In the genomic region with DNA sequence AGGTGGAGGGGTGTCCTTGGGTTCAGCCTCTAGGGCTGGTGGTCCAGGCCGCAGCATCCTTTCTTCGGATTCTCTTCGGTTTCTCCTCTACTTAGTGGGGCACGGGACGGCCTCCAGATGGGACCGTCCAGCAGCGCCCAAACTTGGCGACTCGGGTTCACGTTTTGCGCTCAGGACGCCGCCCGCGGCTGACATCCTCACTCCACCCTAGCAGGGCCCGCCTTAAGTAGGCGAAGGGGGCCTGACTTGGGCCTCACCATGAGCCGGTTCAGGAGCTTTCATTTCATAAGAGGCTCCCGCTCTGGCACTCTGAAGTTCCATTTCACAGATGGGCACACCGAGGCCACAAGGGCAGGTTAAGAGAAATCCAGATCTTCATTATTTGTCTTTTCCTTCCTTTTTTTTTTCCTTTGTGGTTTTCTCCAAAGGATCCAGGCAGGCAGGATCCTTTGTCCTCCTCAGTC, we compare ENCODE assay signal across 8 cellular contexts.
DNase-seq lines count a peak whose midpoint lies in the region; ATAC-seq and TF ChIP-seq lines count a peak whose summit lies in the region.

No MANE protein-coding gene starts in this region.

- peak overlapping the region; percentile 83 to 90 for H3K4me3 Mint-ChIP-seq in H9
- H3K4me3 Mint-ChIP-seq in activated T-helper 1 cell treated with anti-CD3 and anti-CD28 coated beads, Interleukin-12 subunit alpha, Interleukin-12 subunit beta, Interleukin-2, Interleukin-4 antibody, amounts not matched to agents 30 ng/mL and 10 ng/mL and 1 ng/mL, durations not matched to agents 14 hours and 24 hours and 36 hours = peak overlapping the region; percentile 60
- peak overlapping the region; percentile 93 for H3K4me3 Mint-ChIP-seq in type B pancreatic cell

- H3K79me2 ChIP-seq in H9 (ENCODE audit: insufficient read depth, low read length) = peaks cover 4% of the 10 kb centered on the region; the same call in 1 of the 2 replicates

- peaks cover 3% of the 10 kb centered on the region; the same call in 1 of the 2 replicates for H3K27me3 ChIP-seq in H9 (ENCODE audit: insufficient read depth, low read length)

- intact Hi-C loops in activated T-helper 1 cell treated with anti-CD3 and anti-CD28 coated beads, Interleukin-12 subunit alpha, Interleukin-12 subunit beta, Interleukin-2, Interleukin-4 antibody, amounts not matched to agents 30 ng/mL and 10 ng/mL and 1 ng/mL, durations not matched to agents 14 hours and 24 hours and 36 hours (cut with micrococcal nuclease) = no loop called here

- DNase-seq in CD1c-positive myeloid dendritic cell (ENCODE audit: extremely low spot score) (peak; percentile 42), H9 (no peak), kidney tubule cell (ENCODE audit: low spot score) (peak; percentile 60), type B pancreatic cell (ENCODE audit: extremely low spot score, unreplicated experiment) (no peak), AG08396 (ENCODE audit: low spot score) (no peak), UCSD-AML1 (lab: John Stamatoyannopoulos, UW; ENCODE audit: unreplicated experiment) (no peak)
- DNase-seq in activated T-helper 1 cell treated with anti-CD3 and anti-CD28 coated beads, Interleukin-12 subunit alpha, Interleukin-12 subunit beta, Interleukin-2, Interleukin-4 antibody, amounts not matched to agents 30 ng/mL and 10 ng/mL and 1 ng/mL, durations not matched to agents 14 hours and 24 hours and 36 hours (ENCODE audit: low spot score) = no peak

- no peak overlapping the region for H2BK120ac ChIP-seq in H9 (ENCODE audit: low read depth, low read length, poor library complexity, severe bottlenecking)

- no peaks in the 10 kb centered on the region for H3K9me3 ChIP-seq in H9 (ENCODE audit: control insufficient read depth, low read depth, low read length)

- H3K56ac ChIP-seq in H9 (ENCODE audit: insufficient read length, low read depth, low read length) = no peak overlapping the region

- H3T11ph ChIP-seq in H9 (ENCODE audit: low read length) = no peak overlapping the region

- ATAC-seq in GM18520 (IDR thresholded peaks at IDR 0.05; ENCODE audit: unreplicated experiment) = no peak

- peaks cover 0 to 10% (median 7%) of the 10 kb centered on the region in 3 experiments; a peak in 5 of 7 replicates for H3K36me3 Mint-ChIP-seq in H9 (ENCODE audit: insufficient read depth in 1 of 3, low read depth in 3 of 3)
- H3K36me3 Mint-ChIP-seq in activated T-helper 1 cell treated with anti-CD3 and anti-CD28 coated beads, Interleukin-12 subunit alpha, Interleukin-12 subunit beta, Interleukin-2, Interleukin-4 antibody, amounts not matched to agents 30 ng/mL and 10 ng/mL and 1 ng/mL, durations not matched to agents 14 hours and 24 hours and 36 hours (ENCODE audit: low read depth) = no peaks in the 10 kb centered on the region
- no peaks in the 10 kb centered on the region for H3K36me3 Mint-ChIP-seq in type B pancreatic cell

- no peaks in the 10 kb centered on the region; the same call in 1 of the 2 replicates for H3K4me1 ChIP-seq in H9 (ENCODE audit: insufficient read depth, low read length)

- no peak overlapping the region for H4K8ac ChIP-seq in H9 (replicated peaks; ENCODE audit: insufficient read length, low read depth, low read length)

- no peaks in the 10 kb centered on the region for H4K20me1 ChIP-seq in H9 (ENCODE audit: control insufficient read depth, insufficient read depth, insufficient read length)

- TF ChIP-seq CTCF in H9 (conservative IDR thresholded peaks at IDR 0.05) = no peak
- TF ChIP-seq CTCF in type B pancreatic cell (conservative IDR thresholded peaks at IDR 0.05) = no peak

- H2BK5ac ChIP-seq in H9 (ENCODE audit: insufficient read length, low read length) = no peak overlapping the region

- no peak overlapping the region for H2AK5ac ChIP-seq in H9 (ENCODE audit: insufficient read length, low read length)

- H3K4me2 ChIP-seq in H9 (ENCODE audit: insufficient read depth, insufficient read length, low read length) = peak overlapping the region; percentile 48

- H3K23ac ChIP-seq in H9 (ENCODE audit: insufficient read length, low read depth, low read length) = no peak overlapping the region

- peaks cover 21% of the 10 kb centered on the region for H3K23me2 ChIP-seq in H9 (ENCODE audit: insufficient read length, low read depth, low read length, poor library complexity, severe bottlenecking)

- no CpG with 5 or more reads among the region's 20 CpGs for WGBS in H9 (ENCODE audit: extremely low coverage, insufficient read length, low lambda C conversion rate)

- H2BK15ac ChIP-seq in H9 (ENCODE audit: low read depth, low read length) = no peak overlapping the region

- H3K27me3 Mint-ChIP-seq in H9 (ENCODE audit: low read depth) = peaks cover 27% of the 10 kb centered on the region
- H3K27me3 Mint-ChIP-seq in activated T-helper 1 cell treated with anti-CD3 and anti-CD28 coated beads, Interleukin-12 subunit alpha, Interleukin-12 subunit beta, Interleukin-2, Interleukin-4 antibody, amounts not matched to agents 30 ng/mL and 10 ng/mL and 1 ng/mL, durations not matched to agents 14 hours and 24 hours and 36 hours (ENCODE audit: insufficient read depth) = peaks cover 32% of the 10 kb centered on the region
- H3K27me3 Mint-ChIP-seq in type B pancreatic cell = peaks cover 38% of the 10 kb centered on the region

- H3K18ac ChIP-seq in H9 (ENCODE audit: insufficient read length, low read depth, low read length) = no peak overlapping the region

- H3K9ac ChIP-seq in H9 (ENCODE audit: extremely low read depth, insufficient read length, low read length) = peak overlapping the region; percentile 8

- H2BK20ac ChIP-seq in H9 (ENCODE audit: low read depth, low read length, poor library complexity, severe bottlenecking) = no peak overlapping the region

- no peak overlapping the region for H3K27ac ChIP-seq in H9 (ENCODE audit: insufficient read length, low read depth, low read length)

- H3K9me3 Mint-ChIP-seq in H9 (no peaks in the 10 kb centered on the region; a peak in 1 of 5 replicates), type B pancreatic cell (no peaks in the 10 kb centered on the region)
- H3K9me3 Mint-ChIP-seq in activated T-helper 1 cell treated with anti-CD3 and anti-CD28 coated beads, Interleukin-12 subunit alpha, Interleukin-12 subunit beta, Interleukin-2, Interleukin-4 antibody, amounts not matched to agents 30 ng/mL and 10 ng/mL and 1 ng/mL, durations not matched to agents 14 hours and 24 hours and 36 hours = no peaks in the 10 kb centered on the region

- H4K5ac ChIP-seq in H9 (ENCODE audit: insufficient read length, low read depth, low read length) = no peak overlapping the region

- no peak overlapping the region for H2AFZ ChIP-seq in H9 (ENCODE audit: low read length)

- H3K4ac ChIP-seq in H9 (ENCODE audit: low read depth, low read length) = no peak overlapping the region

- H3K79me1 ChIP-seq in H9 (ENCODE audit: insufficient read depth, low read depth, low read length, poor library complexity, severe bottlenecking) = no peaks in the 10 kb centered on the region

- H3K27ac Mint-ChIP-seq in H9 (peak overlapping the region in 2 of 3 experiments; percentile 44 to 84; a peak in 3 of 7 replicates), type B pancreatic cell (peak overlapping the region; percentile 94)
- H3K27ac Mint-ChIP-seq in activated T-helper 1 cell treated with anti-CD3 and anti-CD28 coated beads, Interleukin-12 subunit alpha, Interleukin-12 subunit beta, Interleukin-2, Interleukin-4 antibody, amounts not matched to agents 30 ng/mL and 10 ng/mL and 1 ng/mL, durations not matched to agents 14 hours and 24 hours and 36 hours = peak overlapping the region; percentile 67

- H3K14ac ChIP-seq in H9 (ENCODE audit: insufficient read depth, low read length) = no peak overlapping the region; the same call in 1 of the 2 replicates

- no peak overlapping the region for H4K91ac ChIP-seq in H9 (ENCODE audit: insufficient read length, low read depth, low read length)

- H2BK12ac ChIP-seq in H9 (ENCODE audit: insufficient read length, low read depth, low read length) = no peak overlapping the region

- H3K4me1 Mint-ChIP-seq in H9 (peaks cover 33 to 34% of the 10 kb centered on the region in 2 experiments), type B pancreatic cell (ENCODE audit: unreplicated experiment) (peaks cover 29% of the 10 kb centered on the region)
- peaks cover 19% of the 10 kb centered on the region for H3K4me1 Mint-ChIP-seq in activated T-helper 1 cell treated with anti-CD3 and anti-CD28 coated beads, Interleukin-12 subunit alpha, Interleukin-12 subunit beta, Interleukin-2, Interleukin-4 antibody, amounts not matched to agents 30 ng/mL and 10 ng/mL and 1 ng/mL, durations not matched to agents 14 hours and 24 hours and 36 hours (ENCODE audit: low read depth)

Comparison
In these comparisons a context has a peak if more than half of its experiments do, and no peak if none do; other contexts are left out.
1. DNase-seq: peak in CD1c-positive myeloid dendritic cell (single experiment) and kidney tubule cell (single experiment); none in H9 (single experiment), activated T-helper 1 cell treated with anti-CD3 and anti-CD28 coated beads, Interleukin-12 subunit alpha, Interleukin-12 subunit beta, Interleukin-2, Interleukin-4 antibody, amounts not matched to agents 30 ng/mL and 10 ng/mL and 1 ng/mL, durations not matched to agents 14 hours and 24 hours and 36 hours (single experiment), type B pancreatic cell (single experiment), AG08396 (single experiment) and UCSD-AML1 (single experiment).
2. Peak in every context shown above with its lines, with median percentiles within 50 percentile points of each other: H3K27ac Mint-ChIP-seq and H3K4me3 Mint-ChIP-seq.